11 cellular contexts compared by ENCODE assay signal in the genomic region with DNA sequence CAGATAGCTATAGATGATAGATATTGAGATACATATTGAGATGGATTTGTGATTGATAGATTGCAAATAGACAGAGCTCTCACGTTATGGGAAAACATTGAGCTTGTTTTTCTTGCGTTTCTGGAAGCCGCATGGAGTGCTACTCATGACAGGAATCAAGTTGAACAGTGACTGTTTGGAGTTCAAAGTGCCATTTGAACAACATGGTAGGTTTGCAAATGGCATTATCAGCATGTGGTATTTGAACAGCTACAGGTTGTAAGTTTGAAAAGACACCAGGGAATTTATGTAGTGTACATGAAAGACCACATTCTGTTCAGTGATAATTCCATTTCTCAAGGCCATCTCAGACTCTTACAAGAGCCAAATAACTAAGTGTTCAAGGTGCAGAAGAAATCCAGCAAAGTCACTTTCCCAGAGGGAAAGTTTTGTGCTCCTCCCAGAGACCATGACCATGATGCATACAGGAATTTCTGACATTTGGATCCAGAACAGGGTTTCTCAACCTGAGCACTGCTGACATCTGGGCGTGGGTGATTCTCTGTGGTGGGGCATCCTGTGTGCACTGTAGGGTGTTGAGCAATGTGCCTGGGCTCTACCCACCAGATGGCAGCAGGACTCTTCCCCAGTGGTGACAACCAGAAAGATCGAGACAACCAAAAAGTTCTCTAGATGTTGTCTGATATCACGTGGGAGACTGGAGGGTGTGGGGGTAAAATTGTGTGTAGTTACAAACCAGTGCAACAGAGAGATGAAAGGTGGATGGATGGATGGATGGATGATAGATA.
DNase-seq lines count a peak whose midpoint lies in the region; ATAC-seq and TF ChIP-seq lines count a peak whose summit lies in the region.
"Had no signal": no experiment of that assay in that cellular context is flagged by ENCODE, and none has a peak within 500 bp of the region (broad histone marks: within the 10 kb centered on the region; RNA-seq: fewer than 3 reads in every experiment).

No MANE protein-coding gene starts in this region.

- CTCF ChIA-PET in activated CD4-positive, alpha-beta T cell treated with anti-CD3 and anti-CD28 coated beads, Interleukin-2, amount 10 ng/mL, durations not matched to agents 7 days and 5 days (lab: Charles Lee): no interaction called here

- no peaks in the 10 kb centered on the region for H3K27me3 Mint-ChIP-seq in activated CD4-positive, alpha-beta T cell treated with anti-CD3 and anti-CD28 coated beads, Interleukin-2, amount 10 ng/mL, durations not matched to agents 7 days and 5 days
- H3K27me3 Mint-ChIP-seq in stimulated activated memory B cell treated with anti-CD40 and anti-IgM and Interleukin-4, amounts not matched to agents 10 μg/mL and 1 μg/mL and 100 μg/mL, for 72 hours: no peaks in the 10 kb centered on the region

- H3K4me3 ChIP-seq in epithelial cell of esophagus (ENCODE audit: low read length): no peak overlapping the region

- H3K9me3 Mint-ChIP-seq in activated CD4-positive, alpha-beta T cell treated with anti-CD3 and anti-CD28 coated beads, Interleukin-2, amount 10 ng/mL, durations not matched to agents 7 days and 5 days: no peaks in the 10 kb centered on the region
- H3K9me3 Mint-ChIP-seq in stimulated activated memory B cell treated with anti-CD40 and anti-IgM and Interleukin-4, amounts not matched to agents 10 μg/mL and 1 μg/mL and 100 μg/mL, for 72 hours: no peaks in the 10 kb centered on the region
- H3K9me3 Mint-ChIP-seq: WTC11 had no signal

- DNase-seq in activated CD8-positive, alpha-beta memory T cell treated with anti-CD3 and anti-CD28 coated beads, Interleukin-2, amount 50 U/mL, for 24 hours (ENCODE audit: extremely low read depth): peak; percentile 18
- no peak for DNase-seq in activated CD8-positive, alpha-beta memory T cell treated with anti-CD3 and anti-CD28 coated beads, Interleukin-2, amount 50 U/mL, for 4 hours
- peak; percentile 75 for DNase-seq in activated CD4-positive, alpha-beta T cell treated with anti-CD3 and anti-CD28 coated beads, Interleukin-2, amount 10 ng/mL, durations not matched to agents 7 days and 5 days
- DNase-seq in epithelial cell of esophagus (ENCODE audit: low read depth) (peak; percentile 17), UCSD-AML1 (lab: John Stamatoyannopoulos, UW; ENCODE audit: unreplicated experiment) (no peak), NCI-H2107 (lab: John Stamatoyannopoulos, UW) (no peak), SK-N-DZ (ENCODE audit: low spot score) (no peak)
- DNase-seq: effector CD4-positive, alpha-beta T cell; NCI-H69 had no signal

- H3K27ac Mint-ChIP-seq in activated CD4-positive, alpha-beta T cell treated with anti-CD3 and anti-CD28 coated beads, Interleukin-2, amount 10 ng/mL, durations not matched to agents 7 days and 5 days: peak overlapping the region; percentile 69
- no peak overlapping the region for H3K27ac Mint-ChIP-seq in stimulated activated memory B cell treated with anti-CD40 and anti-IgM and Interleukin-4, amounts not matched to agents 10 μg/mL and 1 μg/mL and 100 μg/mL, for 72 hours
- H3K27ac Mint-ChIP-seq: WTC11 had no signal

- POLR2A ChIA-PET in activated CD4-positive, alpha-beta T cell treated with anti-CD3 and anti-CD28 coated beads, Interleukin-2, amount 10 ng/mL, durations not matched to agents 7 days and 5 days (lab: Charles Lee): no interaction called here

- H3K4me1 Mint-ChIP-seq in activated CD4-positive, alpha-beta T cell treated with anti-CD3 and anti-CD28 coated beads, Interleukin-2, amount 10 ng/mL, durations not matched to agents 7 days and 5 days: peaks cover 51% of the 10 kb centered on the region
- peaks cover 27% of the 10 kb centered on the region for H3K4me1 Mint-ChIP-seq in stimulated activated memory B cell treated with anti-CD40 and anti-IgM and Interleukin-4, amounts not matched to agents 10 μg/mL and 1 μg/mL and 100 μg/mL, for 72 hours
- H3K4me1 Mint-ChIP-seq: WTC11 had no signal

- TF ChIP-seq CTCF in epithelial cell of esophagus (IDR thresholded peaks at IDR 0.05; ENCODE audit: insufficient read depth, low read depth, low read length, missing control alignments): no peak

- H3K36me3 Mint-ChIP-seq in activated CD4-positive, alpha-beta T cell treated with anti-CD3 and anti-CD28 coated beads, Interleukin-2, amount 10 ng/mL, durations not matched to agents 7 days and 5 days (ENCODE audit: low read depth): peaks cover 25% of the 10 kb centered on the region
- H3K36me3 Mint-ChIP-seq in stimulated activated memory B cell treated with anti-CD40 and anti-IgM and Interleukin-4, amounts not matched to agents 10 μg/mL and 1 μg/mL and 100 μg/mL, for 72 hours: peaks cover 24% of the 10 kb centered on the region
- H3K36me3 Mint-ChIP-seq: WTC11 had no signal

- peak; percentile 58 for ATAC-seq in stimulated activated memory B cell treated with anti-CD40 and anti-IgM and Interleukin-4, amounts not matched to agents 10 μg/mL and 1 μg/mL and 100 μg/mL, for 72 hours
- ATAC-seq: WTC11 had no signal

- no peak overlapping the region for H3K4me3 Mint-ChIP-seq in activated CD4-positive, alpha-beta T cell treated with anti-CD3 and anti-CD28 coated beads, Interleukin-2, amount 10 ng/mL, durations not matched to agents 7 days and 5 days
- no peak overlapping the region for H3K4me3 Mint-ChIP-seq in stimulated activated memory B cell treated with anti-CD40 and anti-IgM and Interleukin-4, amounts not matched to agents 10 μg/mL and 1 μg/mL and 100 μg/mL, for 72 hours
- H3K4me3 Mint-ChIP-seq: WTC11 had no signal

Comparison
In these comparisons a context has a peak if more than half of its experiments do, and no peak if none do; other contexts are left out.
1. DNase-seq: peak in activated CD8-positive, alpha-beta memory T cell treated with anti-CD3 and anti-CD28 coated beads, Interleukin-2, amount 50 U/mL, for 24 hours (single experiment), activated CD4-positive, alpha-beta T cell treated with anti-CD3 and anti-CD28 coated beads, Interleukin-2, amount 10 ng/mL, durations not matched to agents 7 days and 5 days (single experiment) and epithelial cell of esophagus (single experiment); none in activated CD8-positive, alpha-beta memory T cell treated with anti-CD3 and anti-CD28 coated beads, Interleukin-2, amount 50 U/mL, for 4 hours (single experiment), UCSD-AML1 (single experiment), NCI-H2107 (single experiment) and SK-N-DZ (single experiment).